Comparison of ENCODE assay signal across 22 cellular contexts in genomic region chr3:55206000-55206399, GRCh38.
DNase-seq lines count a peak whose midpoint lies in the region; TF ChIP-seq lines count a peak whose summit lies in the region.
"Had no signal": no experiment of that assay in that cellular context is flagged by ENCODE, and none has a peak within 500 bp of the region (broad histone marks: within the 10 kb centered on the region; RNA-seq: fewer than 3 reads in every experiment).

No MANE protein-coding gene starts in this region.

- H3K27ac ChIP-seq in SJCRH30: no peak overlapping the region
- H3K27ac ChIP-seq: 22Rv1, Peyer's patch had no signal

- POLR2A ChIA-PET in MCF 10A (lab: Yijun Ruan, JAX): no interaction called here

- no peaks in the 10 kb centered on the region for H3K36me3 ChIP-seq in SJCRH30
- H3K36me3 ChIP-seq: Peyer's patch had no signal

- no peaks in the 10 kb centered on the region for H3K27me3 Mint-ChIP-seq in nephron progenitor cell (ENCODE audit: low read depth, poor library complexity)
- H3K27me3 Mint-ChIP-seq in MCF 10A (ENCODE audit: insufficient read depth, unreplicated experiment): no peaks in the 10 kb centered on the region
- H3K27me3 Mint-ChIP-seq in progenitor cell of endocrine pancreas: no peaks in the 10 kb centered on the region
- H3K27me3 Mint-ChIP-seq: B cell had no signal

- H3K27me3 ChIP-seq in SJCRH30: no peaks in the 10 kb centered on the region
- H3K27me3 ChIP-seq: Peyer's patch had no signal

- peaks cover 31% of the 10 kb centered on the region for H3K9me3 Mint-ChIP-seq in nephron progenitor cell
- no peaks in the 10 kb centered on the region for H3K9me3 Mint-ChIP-seq in MCF 10A (ENCODE audit: unreplicated experiment)
- peaks cover 9% of the 10 kb centered on the region for H3K9me3 Mint-ChIP-seq in progenitor cell of endocrine pancreas (ENCODE audit: low read depth)

- CTCF ChIA-PET in MCF 10A (lab: Yijun Ruan, JAX): no interaction called here

- no peaks in the 10 kb centered on the region for H3K9me3 ChIP-seq in SJCRH30 (replicated peaks)
- H3K9me3 ChIP-seq: Caco-2, Peyer's patch had no signal

- TF ChIP-seq CTCF in nephron progenitor cell (IDR thresholded peaks at IDR 0.05) (no peak), MCF 10A (IDR thresholded peaks at IDR 0.05; ENCODE audit: unreplicated experiment) (no peak), progenitor cell of endocrine pancreas (IDR thresholded peaks at IDR 0.05; ENCODE audit: unreplicated experiment) (no peak)

- H3K4me1 ChIP-seq in SJCRH30: peaks cover 5% of the 10 kb centered on the region
- H3K4me1 ChIP-seq: Caco-2, Peyer's patch had no signal

- no TSS peak for BruUV-seq in MCF 10A (replicated peaks; lab: Mats Ljungman, UMichigan)

- peaks cover 40% of the 10 kb centered on the region for H3K4me1 Mint-ChIP-seq in nephron progenitor cell
- H3K4me1 Mint-ChIP-seq in MCF 10A (ENCODE audit: insufficient read depth, unreplicated experiment): peaks cover 14% of the 10 kb centered on the region
- peaks cover 4% of the 10 kb centered on the region for H3K4me1 Mint-ChIP-seq in progenitor cell of endocrine pancreas (ENCODE audit: low read depth)
- H3K4me1 Mint-ChIP-seq: B cell had no signal

- DNase-seq in DMS53 (lab: John Stamatoyannopoulos, UW) (peak; percentile 11), DMS53 treated with DMSO at 0.1 percent for 48 hours (lab: John Stamatoyannopoulos, UW; ENCODE audit: unreplicated experiment) (no peak), NCI-H146 (lab: John Stamatoyannopoulos, UW) (peak; percentile 61), SJCRH30 (peak; percentile 29 to 48), nephron progenitor cell (peak; percentile 19), MCF 10A (ENCODE audit: unreplicated experiment) (no peak), progenitor cell of endocrine pancreas (ENCODE audit: low spot score, unreplicated experiment) (no peak), HCEC 1CT (no peak)
- DNase-seq: Caco-2; DMS153; GOT3; Kasumi-1; NCI-H1105; NCI-H187 treated with DMSO at 0.1 percent for 48 hours; NCI-H2227 treated with DMSO at 0.1 percent for 48 hours; NCI-H524 treated with DMSO at 0.1 percent for 48 hours; NK-92 treated with Interleukin-12 subunit alpha and Interleukin-12 subunit beta, amount 100 ng/mL, for 24 hours; Peyer's patch; SIG-M5; T-helper 1 cell had no signal

- H3K4me3 Mint-ChIP-seq in nephron progenitor cell: peak overlapping the region; percentile 9
- no peak overlapping the region for H3K4me3 Mint-ChIP-seq in MCF 10A (ENCODE audit: unreplicated experiment)
- no peak overlapping the region for H3K4me3 Mint-ChIP-seq in progenitor cell of endocrine pancreas (ENCODE audit: low read depth)
- H3K4me3 Mint-ChIP-seq: B cell had no signal

- intact Hi-C loops in MCF 10A (cut with micrococcal nuclease): no loop called here

- H3K36me3 Mint-ChIP-seq in nephron progenitor cell (ENCODE audit: low read depth): peaks cover 17% of the 10 kb centered on the region
- no peaks in the 10 kb centered on the region for H3K36me3 Mint-ChIP-seq in MCF 10A (ENCODE audit: insufficient read depth, unreplicated experiment)
- no peaks in the 10 kb centered on the region for H3K36me3 Mint-ChIP-seq in progenitor cell of endocrine pancreas (ENCODE audit: insufficient read depth)

- H3K27ac Mint-ChIP-seq in nephron progenitor cell: peak overlapping the region; percentile 58
- no peak overlapping the region for H3K27ac Mint-ChIP-seq in MCF 10A (ENCODE audit: low read depth, unreplicated experiment)
- H3K27ac Mint-ChIP-seq in progenitor cell of endocrine pancreas: no peak overlapping the region
- H3K27ac Mint-ChIP-seq: B cell had no signal

- no peak overlapping the region for H3K4me3 ChIP-seq in SJCRH30
- H3K4me3 ChIP-seq: Peyer's patch had no signal

Comparison
In these comparisons a context has a peak if more than half of its experiments do, and no peak if none do; other contexts are left out.
1. DNase-seq: peak in DMS53 (single experiment), NCI-H146 (single experiment), SJCRH30 (2 of 2) and nephron progenitor cell (single experiment); none in DMS53 treated with DMSO at 0.1 percent for 48 hours (single experiment), MCF 10A (single experiment), progenitor cell of endocrine pancreas (single experiment) and HCEC 1CT (single experiment).